Comparison of ENCODE assay signal across 9 cellular contexts in the genomic region with DNA sequence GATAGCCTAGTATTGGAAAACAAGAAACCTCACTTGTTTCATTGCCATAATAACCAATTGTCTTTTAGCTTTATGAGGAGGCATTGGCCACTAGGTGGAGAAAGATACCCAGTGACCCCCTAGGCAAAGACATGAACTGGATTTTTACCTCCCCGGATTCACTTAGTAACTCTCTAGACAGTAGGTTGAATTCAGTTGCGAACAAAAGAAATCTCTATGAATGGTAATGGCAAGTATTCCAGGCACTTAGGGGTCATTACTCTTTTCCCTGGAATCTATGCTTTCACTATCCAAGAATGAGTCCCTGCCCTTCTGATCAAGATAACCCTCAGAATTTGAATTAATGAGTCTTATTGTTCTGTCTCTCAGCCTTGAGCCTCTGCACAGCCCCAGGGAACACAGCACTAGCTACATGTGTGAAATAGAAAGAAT. TPM values are rescaled to one million over a fixed set of nuclear protein-coding genes. Genes with fewer than 3 reads are reported as not detected.
A peak's percentile ranks its signal among the peaks of the same experiment; 100 is the strongest.
DNase-seq lines count a peak whose midpoint lies in the region; ATAC-seq and TF ChIP-seq lines count a peak whose summit lies in the region.
"Had no signal": no experiment of that assay in that cellular context is flagged by ENCODE, and none has a peak within 500 bp of the region (broad histone marks: within the 10 kb centered on the region; RNA-seq: fewer than 3 reads in every experiment).

No MANE protein-coding gene starts in this region.

- H3K4me1 ChIP-seq in cardiac muscle cell (ENCODE audit: low read depth) (no peaks in the 10 kb centered on the region), sigmoid colon (peaks cover 0 to 18% (median 10%) of the 10 kb centered on the region in 4 donors)

- H3K36me3 ChIP-seq in cardiac muscle cell, result no peaks in the 10 kb centered on the region
- no peaks in the 10 kb centered on the region for H3K36me3 ChIP-seq in sigmoid colon

- TF ChIP-seq POLR2A in sigmoid colon (IDR thresholded peaks at IDR 0.05), result no peak

- no peaks in the 10 kb centered on the region for H3K9me3 Mint-ChIP-seq in activated T-cell treated with anti-CD3 and anti-CD28 coated beads, Interleukin-2, amount 50 U/mL, for 4 hours

- H3K4me1 Mint-ChIP-seq in activated T-cell treated with anti-CD3 and anti-CD28 coated beads, Interleukin-2, amount 50 U/mL, for 4 hours (ENCODE audit: low read depth), result no peaks in the 10 kb centered on the region

- intact Hi-C loops in sigmoid colon (cut with DNase I), result loop anchor here (1.0 to 10.0 kb wide), 2 partner anchors 102 to 190 kb away; no protein-coding TSS in a partner anchor

- no peak for TF ChIP-seq EP300 in sigmoid colon (IDR thresholded peaks at IDR 0.05)

- peaks cover 5% of the 10 kb centered on the region for H3K27me3 Mint-ChIP-seq in activated T-cell treated with anti-CD3 and anti-CD28 coated beads, Interleukin-2, amount 50 U/mL, for 4 hours (ENCODE audit: low read depth)

- ATAC-seq in HG03280 (IDR thresholded peaks at IDR 0.05; ENCODE audit: unreplicated experiment), result no peak
- ATAC-seq in activated T-cell treated with anti-CD3 and anti-CD28 coated beads, Interleukin-2, amount 50 U/mL, for 4 hours, result no peak

- H3K4me3 ChIP-seq in cardiac muscle cell, result no peak overlapping the region
- H3K4me3 ChIP-seq in sigmoid colon, result no peak overlapping the region

- H3K9me3 ChIP-seq in cardiac muscle cell (ENCODE audit: low read depth) (no peaks in the 10 kb centered on the region), sigmoid colon (no peaks in the 10 kb centered on the region)

- 29 to 31% methylated on average over 2 of the region's 2 CpGs for WGBS in sigmoid colon, 2 donors

- H3K4me3 Mint-ChIP-seq in activated T-cell treated with anti-CD3 and anti-CD28 coated beads, Interleukin-2, amount 50 U/mL, for 4 hours, result no peak overlapping the region

- TF ChIP-seq CTCF in cardiac muscle cell (IDR thresholded peaks at IDR 0.05; ENCODE audit: low read depth, low read length) (peak; percentile 77), sigmoid colon (IDR thresholded peaks at IDR 0.05) (peak; percentile 31 to 71 (median 61))

- DNase-seq in ELF-1 (ENCODE audit: low read depth, low spot score) (peak; percentile 29), NCI-H1092 treated with DMSO at 0.1 percent for 48 hours (lab: John Stamatoyannopoulos, UW) (peak; percentile 81), SW480 (ENCODE audit: low spot score) (peak; percentile 42), cardiac muscle cell (ENCODE audit: low read depth in 1 of 2, low spot score in 1 of 2) (peak; percentile 58 to 82), sigmoid colon (no peak)
- no peak for DNase-seq in stimulated activated CD4-positive, alpha-beta T cell treated with anti-CD3 and anti-CD28 coated beads, Interleukin-1b, Interleukin-23, amount 100 ng/mL, for 48 hours
- DNase-seq in activated T-cell treated with anti-CD3 and anti-CD28 coated beads, Interleukin-2, amount 50 U/mL, for 4 hours, result no peak

- peaks cover 3% of the 10 kb centered on the region for H3K27me3 ChIP-seq in cardiac muscle cell
- no peaks in the 10 kb centered on the region for H3K27me3 ChIP-seq in sigmoid colon

- no peak overlapping the region for H3K27ac ChIP-seq in cardiac muscle cell
- no peak overlapping the region for H3K27ac ChIP-seq in sigmoid colon

- H3K36me3 Mint-ChIP-seq in activated T-cell treated with anti-CD3 and anti-CD28 coated beads, Interleukin-2, amount 50 U/mL, for 4 hours (ENCODE audit: insufficient read depth), result no peaks in the 10 kb centered on the region

RNA-seq across cellular contexts. Expression of gene RHOJ, which starts 29.5 kb away (rescaled TPM):
- total RNA-seq in cardiac muscle cell, result 0.18 TPM in 1 of 2 replicates, not detected in the other
- 0.74 TPM in 1 of 2 replicates, not detected in the other for polyA plus RNA-seq in cardiac muscle cell
- 10 to 100 TPM in 2 of 4 donors, 1 to 10 TPM in 2; 5.3 to 28.5 (median 10.3) TPM for total RNA-seq in sigmoid colon
- polyA plus RNA-seq in sigmoid colon, result 1 to 10 TPM; 1.6 to 6.6 (median 6.4) TPM
- total RNA-seq in activated T-cell treated with anti-CD3 and anti-CD28 coated beads, Interleukin-2, amount 50 U/mL, for 4 hours, result not detected
- total RNA-seq: LHCN-M2 had no signal

Comparison
In these comparisons a context has a peak if more than half of its experiments do, and no peak if none do; other contexts are left out.
1. DNase-seq: peak in ELF-1 (single experiment), NCI-H1092 treated with DMSO at 0.1 percent for 48 hours (single experiment), SW480 (single experiment) and cardiac muscle cell (2 of 2); none in sigmoid colon (single experiment), stimulated activated CD4-positive, alpha-beta T cell treated with anti-CD3 and anti-CD28 coated beads, Interleukin-1b, Interleukin-23, amount 100 ng/mL, for 48 hours (single experiment) and activated T-cell treated with anti-CD3 and anti-CD28 coated beads, Interleukin-2, amount 50 U/mL, for 4 hours (single experiment).